ENCODE assay signal across 27 cellular contexts in genomic region chr1:53180226-53180625, GRCh38. TPM values are rescaled to one million over a fixed set of nuclear protein-coding genes. Genes with fewer than 3 reads are reported as not detected.
"Had no signal": no experiment of that assay in that cellular context is flagged by ENCODE, and none has a peak within 500 bp of the region (broad histone marks: within the 10 kb centered on the region; RNA-seq: fewer than 3 reads in every experiment).

No MANE protein-coding gene starts in this region.

- H3K4me2 ChIP-seq: neural progenitor cell had no signal

- H3K9me3 ChIP-seq: gastrocnemius medialis, heart right ventricle, pancreas, sigmoid colon, thoracic aorta, upper lobe of left lung had no signal

- H3K27ac ChIP-seq: gastrocnemius medialis, heart right ventricle, neural progenitor cell, pancreas, sigmoid colon, spleen, thoracic aorta, upper lobe of left lung had no signal

- H3K9ac ChIP-seq: neural progenitor cell had no signal

- H2AFZ ChIP-seq: neural progenitor cell had no signal

- H3K36me3 ChIP-seq: gastrocnemius medialis, heart right ventricle, neural progenitor cell, pancreas, sigmoid colon, spleen, thoracic aorta, upper lobe of left lung had no signal

- H3K27me3 ChIP-seq: gastrocnemius medialis, heart right ventricle, neural progenitor cell, pancreas, sigmoid colon, upper lobe of left lung had no signal

- H3K4me1 ChIP-seq: gastrocnemius medialis had no signal

- ATAC-seq: esophagus mucosa; gastrocnemius medialis; heart right ventricle; naive thymus-derived CD4-positive, alpha-beta T cell; pancreas; stimulated activated memory B cell treated with anti-CD40 and anti-IgM and Interleukin-4, amounts not matched to agents 10 μg/mL and 1 μg/mL and 100 μg/mL, for 72 hours had no signal

- DNase-seq: activated CD4-positive, alpha-beta memory T cell treated with anti-CD3 and anti-CD28 coated beads, Interleukin-2, amount 10 ng/mL, durations not matched to agents 7 days and 5 days; activated CD4-positive, alpha-beta T cell treated with anti-CD3 and anti-CD28 coated beads for 48 hours; activated CD4-positive, CD25-positive, alpha-beta regulatory T cell; activated naive CD4-positive, alpha-beta T cell treated with Interleukin-2 at 50 U/mL for 16 hours; activated naive CD8-positive, alpha-beta T cell treated with anti-CD3 and anti-CD28 coated beads, Interleukin-2, amount 10 ng/mL, durations not matched to agents 7 days and 5 days; activated T-cell treated with anti-CD3 and anti-CD28 coated beads, Interleukin-2, amount 50 U/mL, for 1 hour; anterior cingulate cortex; cerebellar nuclear complex; effector CD4-positive, alpha-beta T cell; gastrocnemius medialis; heart right ventricle; immature natural killer cell; mesendoderm; naive thymus-derived CD4-positive, alpha-beta T cell; pancreas; spleen; stimulated activated CD4-positive, alpha-beta T cell treated with anti-CD3 and anti-CD28 coated beads, Interleukin-4, amount 100 ng/mL, for 4 hours; upper lobe of left lung had no signal

- H3K4me3 ChIP-seq: gastrocnemius medialis, heart right ventricle, neural progenitor cell, pancreas, sigmoid colon, spleen, thoracic aorta, upper lobe of left lung had no signal

RNA-seq across cellular contexts. Expression of gene SLC1A7, which starts 37.8 kb away (rescaled TPM):
- total RNA-seq: activated CD4-positive, alpha-beta memory T cell treated with anti-CD3 and anti-CD28 coated beads, Interleukin-2, amount 10 ng/mL, durations not matched to agents 7 days and 5 days; activated naive CD8-positive, alpha-beta T cell treated with anti-CD3 and anti-CD28 coated beads, Interleukin-2, amount 10 ng/mL, durations not matched to agents 7 days and 5 days; activated T-helper 2 cell treated with anti-CD3 and anti-CD28 coated beads, Interferon-gamma antibody, Interleukin-2, Interleukin-4, amounts not matched to agents 10 μg/mL and 5 μg/mL and 100 μg/mL, durations not matched to agents 14 hours and 24 hours and 36 hours; esophagus mucosa; lower leg skin; pancreas; pulmonary artery endothelial cell; T-helper 2 cell treated with Interferon-gamma antibody and Interleukin-4, amounts not matched to agents 100 ng/mL and 5 ng/mL, for 36 hours had no signal
- polyA plus RNA-seq: naive thymus-derived CD4-positive, alpha-beta T cell had no signal
